In genomic region chr2:198036029-198036879, GRCh38 we compare ENCODE assay signal across 1 cellular context.
TF ChIP-seq lines count a peak whose summit lies in the region.

No MANE protein-coding gene starts in this region.

TF ChIP-seq in GM12878, 131 proteins besides CTCF, POLR2A, EP300 and RAD21 (continued from another document):
- 0 out of 2 replicates have a peak, but pooled peaks have one; percentile 28 for TF ChIP-seq RAD51 (IDR thresholded peaks at IDR 0.05)
- peak; percentile 95 for TF ChIP-seq TCF7 (IDR thresholded peaks at IDR 0.05; ENCODE audit: borderline replicate concordance)
- TF ChIP-seq SUZ12 (IDR thresholded peaks at IDR 0.05; ENCODE audit: unreplicated experiment): no peak
- 0 out of 2 replicates have a peak, but pooled peaks have one; percentile 60 for TF ChIP-seq DPF2 (IDR thresholded peaks at IDR 0.05)
- TF ChIP-seq CREB1 (IDR thresholded peaks at IDR 0.05; ENCODE audit: low read depth): peak; percentile 15; the same call in 1 of the 2 replicates
- peak; percentile 34; the same call in 1 of the 2 replicates for TF ChIP-seq CREM (IDR thresholded peaks at IDR 0.05; ENCODE audit: low read depth)
- TF ChIP-seq KDM1A (IDR thresholded peaks at IDR 0.05; ENCODE audit: borderline replicate concordance): no peak
- TF ChIP-seq, protein P1, sequence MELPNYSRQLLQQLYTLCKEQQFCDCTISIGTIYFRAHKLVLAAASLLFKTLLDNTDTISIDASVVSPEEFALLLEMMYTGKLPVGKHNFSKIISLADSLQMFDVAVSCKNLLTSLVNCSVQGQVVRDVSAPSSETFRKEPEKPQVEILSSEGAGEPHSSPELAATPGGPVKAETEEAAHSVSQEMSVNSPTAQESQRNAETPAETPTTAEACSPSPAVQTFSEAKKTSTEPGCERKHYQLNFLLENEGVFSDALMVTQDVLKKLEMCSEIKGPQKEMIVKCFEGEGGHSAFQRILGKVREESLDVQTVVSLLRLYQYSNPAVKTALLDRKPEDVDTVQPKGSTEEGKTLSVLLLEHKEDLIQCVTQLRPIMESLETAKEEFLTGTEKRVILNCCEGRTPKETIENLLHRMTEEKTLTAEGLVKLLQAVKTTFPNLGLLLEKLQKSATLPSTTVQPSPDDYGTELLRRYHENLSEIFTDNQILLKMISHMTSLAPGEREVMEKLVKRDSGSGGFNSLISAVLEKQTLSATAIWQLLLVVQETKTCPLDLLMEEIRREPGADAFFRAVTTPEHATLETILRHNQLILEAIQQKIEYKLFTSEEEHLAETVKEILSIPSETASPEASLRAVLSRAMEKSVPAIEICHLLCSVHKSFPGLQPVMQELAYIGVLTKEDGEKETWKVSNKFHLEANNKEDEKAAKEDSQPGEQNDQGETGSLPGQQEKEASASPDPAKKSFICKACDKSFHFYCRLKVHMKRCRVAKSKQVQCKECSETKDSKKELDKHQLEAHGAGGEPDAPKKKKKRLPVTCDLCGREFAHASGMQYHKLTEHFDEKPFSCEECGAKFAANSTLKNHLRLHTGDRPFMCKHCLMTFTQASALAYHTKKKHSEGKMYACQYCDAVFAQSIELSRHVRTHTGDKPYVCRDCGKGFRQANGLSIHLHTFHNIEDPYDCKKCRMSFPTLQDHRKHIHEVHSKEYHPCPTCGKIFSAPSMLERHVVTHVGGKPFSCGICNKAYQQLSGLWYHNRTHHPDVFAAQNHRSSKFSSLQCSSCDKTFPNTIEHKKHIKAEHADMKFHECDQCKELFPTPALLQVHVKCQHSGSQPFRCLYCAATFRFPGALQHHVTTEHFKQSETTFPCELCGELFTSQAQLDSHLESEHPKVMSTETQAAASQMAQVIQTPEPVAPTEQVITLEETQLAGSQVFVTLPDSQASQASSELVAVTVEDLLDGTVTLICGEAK (IDR thresholded peaks at IDR 0.05; ENCODE audit: borderline replicate concordance): no peak
- no peak for TF ChIP-seq POLR2AphosphoS5 (IDR thresholded peaks at IDR 0.05; ENCODE audit: low read length)
- TF ChIP-seq ZBED1 (IDR thresholded peaks at IDR 0.05; ENCODE audit: borderline replicate concordance): no peak
- peak; percentile 48; the same call in 1 of the 2 replicates for TF ChIP-seq CBFB (IDR thresholded peaks at IDR 0.05; ENCODE audit: low read depth)
- peak; percentile 74 for TF ChIP-seq RUNX3 (IDR thresholded peaks at IDR 0.05; ENCODE audit: low read length)
- peak; percentile 53; the same call in 1 of the 2 replicates for TF ChIP-seq FOXM1 (IDR thresholded peaks at IDR 0.05; ENCODE audit: low read depth, low read length)
- TF ChIP-seq SMC3 (IDR thresholded peaks at IDR 0.05; ENCODE audit: borderline replicate concordance, low read length): no peak
- 0 out of 2 replicates have a peak, but pooled peaks have one; percentile 20 for TF ChIP-seq ZNF217 (IDR thresholded peaks at IDR 0.05)
- TF ChIP-seq BHLHE40 (IDR thresholded peaks at IDR 0.05; ENCODE audit: borderline replicate concordance in 1 of 2, low read depth in 2 of 2, low read length in 1 of 2): no peak
- TF ChIP-seq, protein P2, sequence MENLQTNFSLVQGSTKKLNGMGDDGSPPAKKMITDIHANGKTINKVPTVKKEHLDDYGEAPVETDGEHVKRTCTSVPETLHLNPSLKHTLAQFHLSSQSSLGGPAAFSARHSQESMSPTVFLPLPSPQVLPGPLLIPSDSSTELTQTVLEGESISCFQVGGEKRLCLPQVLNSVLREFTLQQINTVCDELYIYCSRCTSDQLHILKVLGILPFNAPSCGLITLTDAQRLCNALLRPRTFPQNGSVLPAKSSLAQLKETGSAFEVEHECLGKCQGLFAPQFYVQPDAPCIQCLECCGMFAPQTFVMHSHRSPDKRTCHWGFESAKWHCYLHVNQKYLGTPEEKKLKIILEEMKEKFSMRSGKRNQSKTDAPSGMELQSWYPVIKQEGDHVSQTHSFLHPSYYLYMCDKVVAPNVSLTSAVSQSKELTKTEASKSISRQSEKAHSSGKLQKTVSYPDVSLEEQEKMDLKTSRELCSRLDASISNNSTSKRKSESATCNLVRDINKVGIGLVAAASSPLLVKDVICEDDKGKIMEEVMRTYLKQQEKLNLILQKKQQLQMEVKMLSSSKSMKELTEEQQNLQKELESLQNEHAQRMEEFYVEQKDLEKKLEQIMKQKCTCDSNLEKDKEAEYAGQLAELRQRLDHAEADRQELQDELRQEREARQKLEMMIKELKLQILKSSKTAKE (IDR thresholded peaks at IDR 0.05; ENCODE audit: low read depth, poor library complexity, severe bottlenecking): no peak
- TF ChIP-seq JUNB (IDR thresholded peaks at IDR 0.05): peak; percentile 46
- TF ChIP-seq SMARCA5 (IDR thresholded peaks at IDR 0.05): peak; percentile 61; the same call in 1 of the 2 replicates
- peak; percentile 80 for TF ChIP-seq NFIC (IDR thresholded peaks at IDR 0.05; ENCODE audit: low read depth, low read length)
- peak; percentile 24; the same call in 1 of the 2 replicates for TF ChIP-seq BACH1 (IDR thresholded peaks at IDR 0.05; ENCODE audit: borderline replicate concordance)
- TF ChIP-seq MTA2 (IDR thresholded peaks at IDR 0.05; ENCODE audit: low read depth): peak; percentile 11; the same call in 1 of the 2 replicates
- no peak for TF ChIP-seq HCFC1 (IDR thresholded peaks at IDR 0.05; ENCODE audit: low read length)
- TF ChIP-seq PBX3 (IDR thresholded peaks at IDR 0.05; ENCODE audit: insufficient replicate concordance, low read depth, low read length): no peak
- TF ChIP-seq TCF12 (IDR thresholded peaks at IDR 0.05; ENCODE audit: low read depth, low read length): peak; percentile 50; the same call in 1 of the 2 replicates
- peak in 1 of 2 experiments; percentile 28; a peak in 2 of 4 replicates for TF ChIP-seq IKZF2 (IDR thresholded peaks at IDR 0.05)
- TF ChIP-seq IKZF1 (conservative IDR thresholded peaks at IDR 0.05): no peak; the same call in 1 of the 2 replicates
